8 cellular contexts compared by ENCODE assay signal in the genomic region with DNA sequence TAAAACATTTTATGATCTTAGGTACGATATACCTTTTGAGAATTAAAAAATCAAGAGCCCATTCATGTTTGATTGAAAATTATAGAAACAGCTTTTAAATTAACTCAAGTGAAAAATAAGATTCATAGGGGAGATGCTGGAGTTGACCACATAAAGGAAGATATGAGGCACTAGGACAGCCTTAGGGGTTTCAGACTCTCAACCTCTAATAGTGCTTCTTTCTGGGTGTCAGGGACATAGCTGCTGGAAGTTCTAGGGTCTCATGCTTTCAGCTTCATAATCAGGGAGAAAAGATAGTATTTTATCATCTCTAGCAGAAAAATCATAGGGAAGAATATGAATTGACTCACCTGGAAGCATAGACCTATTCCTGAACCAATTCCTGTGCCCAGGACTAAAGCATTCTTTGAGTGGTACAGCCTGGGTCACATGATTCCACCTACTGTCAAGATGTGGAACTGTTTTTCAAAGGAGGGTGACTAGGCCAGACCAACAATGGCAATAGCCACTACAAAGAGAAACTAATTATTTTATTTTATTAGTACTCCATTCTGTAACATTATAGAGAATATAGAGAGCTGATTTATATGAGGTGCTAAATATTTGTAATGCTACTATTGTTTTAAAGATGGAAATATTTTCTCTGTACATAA. TPM values are rescaled to one million over a fixed set of nuclear protein-coding genes. Genes with fewer than 3 reads are reported as not detected.
DNase-seq lines count a peak whose midpoint lies in the region; ATAC-seq, FAIRE-seq and TF ChIP-seq lines count a peak whose summit lies in the region.

No MANE protein-coding gene starts in this region.

- POLR2A ChIA-PET in MCF 10A (lab: Yijun Ruan, JAX) (interaction anchor here (0.6 kb wide), 1 partner anchor 36 kb away, joined by 3 read pairs; no protein-coding TSS in a partner anchor), PC-9 (lab: Charles Lee; ENCODE audit: unreplicated experiment) (no interaction called here)

- TF ChIP-seq POLR2A in breast epithelium (IDR thresholded peaks at IDR 0.05) (no peak), esophagus muscularis mucosa (IDR thresholded peaks at IDR 0.05; ENCODE audit: low read depth) (no peak)

- TF ChIP-seq CTCF in MCF 10A (IDR thresholded peaks at IDR 0.05; ENCODE audit: unreplicated experiment) (peak; percentile 21), breast epithelium (IDR thresholded peaks at IDR 0.05) (no peak), PC-9 (conservative IDR thresholded peaks at IDR 0.05) (0 out of 2 replicates have a peak, but pooled peaks have one; percentile 20), keratinocyte (optimal IDR thresholded peaks at IDR 0.05 in 1 of 3, IDR thresholded peaks at IDR 0.05 in 1 of 3, conservative IDR thresholded peaks at IDR 0.05 in 1 of 3; ENCODE audit: extremely low read depth in 1 of 3, insufficient read depth in 2 of 3, low read length in 3 of 3) (peak; percentile 17 to 49 (median 48)), esophagus muscularis mucosa (IDR thresholded peaks at IDR 0.05) (no peak), smooth muscle cell (IDR thresholded peaks at IDR 0.05; ENCODE audit: borderline replicate concordance, insufficient read depth, poor library complexity, severe bottlenecking) (no peak)

- CTCF ChIA-PET in MCF 10A (lab: Yijun Ruan, JAX) (interaction anchor here (0.7 kb wide), 1 partner anchor 11 kb away, joined by 3 read pairs; no protein-coding TSS in a partner anchor), PC-9 (lab: Charles Lee) (no interaction called here)

- H3K4me1 Mint-ChIP-seq in MCF 10A (ENCODE audit: insufficient read depth, unreplicated experiment): peaks cover 5% of the 10 kb centered on the region

- H3K9me1 ChIP-seq in keratinocyte (ENCODE audit: control insufficient read depth, extremely low read depth, insufficient read depth, low read length): no peaks in the 10 kb centered on the region

- H3K36me3 ChIP-seq in breast epithelium: no peaks in the 10 kb centered on the region
- no peaks in the 10 kb centered on the region for H3K36me3 ChIP-seq in PC-9 (ENCODE audit: low read depth)
- H3K36me3 ChIP-seq in keratinocyte (ENCODE audit: control insufficient read depth in 2 of 2, extremely low read depth in 1 of 2, insufficient read depth in 2 of 2, low read length in 2 of 2): no peaks in the 10 kb centered on the region
- H3K36me3 ChIP-seq in esophagus muscularis mucosa: no peaks in the 10 kb centered on the region
- H3K36me3 ChIP-seq in smooth muscle cell (ENCODE audit: low read depth): no peaks in the 10 kb centered on the region

- H3K4me3 ChIP-seq in breast epithelium (no peak overlapping the region), PC-9 (no peak overlapping the region), keratinocyte (ENCODE audit: control insufficient read depth in 2 of 3, extremely low read depth in 1 of 3, insufficient read depth in 2 of 3, low read depth in 1 of 3, low read length in 3 of 3) (no peak overlapping the region), esophagus muscularis mucosa (no peak overlapping the region), smooth muscle cell (no peak overlapping the region)

- H4K20me1 ChIP-seq in PC-9 (ENCODE audit: insufficient read depth): no peaks in the 10 kb centered on the region
- no peaks in the 10 kb centered on the region for H4K20me1 ChIP-seq in keratinocyte (ENCODE audit: control insufficient read depth, extremely low read depth, insufficient read depth, low read length)
- H4K20me1 ChIP-seq in smooth muscle cell (ENCODE audit: low read depth): no peaks in the 10 kb centered on the region

- H3F3A ChIP-seq in PC-9 (ENCODE audit: insufficient read depth, low read depth): no peaks in the 10 kb centered on the region
- H3F3A ChIP-seq in smooth muscle cell (ENCODE audit: low read depth): no peaks in the 10 kb centered on the region

- BruUV-seq in MCF 10A (replicated peaks; lab: Mats Ljungman, UMichigan): no TSS peak
- BruUV-seq in PC-9 (replicated peaks; lab: Mats Ljungman, UMichigan): no TSS peak

- ATAC-seq in HG02943 (IDR thresholded peaks at IDR 0.05; ENCODE audit: low read depth, unreplicated experiment): peak; percentile 89
- ATAC-seq in activated CD4-positive, CD25-positive, alpha-beta regulatory T cell treated with anti-CD3 and anti-CD28 coated beads, Interleukin-2, amount 50 U/mL, for 24 hours: no peak

- no peaks in the 10 kb centered on the region for H3K4me1 ChIP-seq in breast epithelium
- no peaks in the 10 kb centered on the region for H3K4me1 ChIP-seq in PC-9 (replicated peaks; ENCODE audit: insufficient read depth)
- H3K4me1 ChIP-seq in keratinocyte (ENCODE audit: control insufficient read depth, extremely low read depth, insufficient read depth, low read length): no peaks in the 10 kb centered on the region
- H3K4me1 ChIP-seq in esophagus muscularis mucosa: peaks cover 0 to 4% (median 0%) of the 10 kb centered on the region in 4 donors
- no peaks in the 10 kb centered on the region for H3K4me1 ChIP-seq in smooth muscle cell (ENCODE audit: low read depth)

- no peak for FAIRE-seq in keratinocyte (lab: Jason Lieb, UNC)

- no peak overlapping the region for H3K27ac Mint-ChIP-seq in MCF 10A (ENCODE audit: low read depth, unreplicated experiment)

- H3K9me2 ChIP-seq in PC-9 (ENCODE audit: insufficient read depth): no peaks in the 10 kb centered on the region; the same call in 1 of the 2 replicates

- H3K27me3 ChIP-seq in breast epithelium: no peaks in the 10 kb centered on the region
- no peaks in the 10 kb centered on the region for H3K27me3 ChIP-seq in PC-9 (ENCODE audit: insufficient read depth, low read depth)
- H3K27me3 ChIP-seq in keratinocyte (ENCODE audit: control insufficient read depth, extremely low read depth, insufficient read depth, low read length): no peaks in the 10 kb centered on the region
- no peaks in the 10 kb centered on the region for H3K27me3 ChIP-seq in esophagus muscularis mucosa
- H3K27me3 ChIP-seq in smooth muscle cell (ENCODE audit: low read depth): no peaks in the 10 kb centered on the region

- H3K9me3 Mint-ChIP-seq in MCF 10A (ENCODE audit: unreplicated experiment): no peaks in the 10 kb centered on the region

- dilution Hi-C loops in keratinocyte (cut with MboI; ENCODE audit: extremely low pct_ligation_motif_present, low sequenced_read_pairs): no loop called here

- no peak overlapping the region for H3K9ac ChIP-seq in keratinocyte (ENCODE audit: control insufficient read depth, extremely low read depth, insufficient read depth, low read length)
- H3K9ac ChIP-seq in smooth muscle cell (ENCODE audit: low read depth): no peak overlapping the region

- no peaks in the 10 kb centered on the region for H3K27me3 Mint-ChIP-seq in MCF 10A (ENCODE audit: insufficient read depth, unreplicated experiment)

- TF ChIP-seq EP300 in esophagus muscularis mucosa (IDR thresholded peaks at IDR 0.05): no peak

- no peak overlapping the region for H3K4me3 Mint-ChIP-seq in MCF 10A (ENCODE audit: unreplicated experiment)

- H3K79me2 ChIP-seq in PC-9 (ENCODE audit: low read depth): no peaks in the 10 kb centered on the region
- H3K79me2 ChIP-seq in keratinocyte (ENCODE audit: control insufficient read depth, insufficient read depth, low read length): no peaks in the 10 kb centered on the region
- H3K79me2 ChIP-seq in smooth muscle cell (ENCODE audit: low read depth): no peaks in the 10 kb centered on the region

- 100% methylated on average over 1 of the region's 1 CpG for WGBS in esophagus muscularis mucosa
- WGBS in smooth muscle cell (ENCODE audit: low lambda C conversion rate): 97% methylated on average over 1 of the region's 1 CpG

- no peaks in the 10 kb centered on the region for H3K9me3 ChIP-seq in breast epithelium
- no peaks in the 10 kb centered on the region for H3K9me3 ChIP-seq in PC-9 (ENCODE audit: insufficient read depth, low read depth)
- H3K9me3 ChIP-seq in keratinocyte (ENCODE audit: control insufficient read depth, low read depth, low read length): no peaks in the 10 kb centered on the region
- no peaks in the 10 kb centered on the region for H3K9me3 ChIP-seq in esophagus muscularis mucosa
- no peaks in the 10 kb centered on the region for H3K9me3 ChIP-seq in smooth muscle cell (replicated peaks; ENCODE audit: low read depth)

- DNase-seq in MCF 10A (ENCODE audit: unreplicated experiment): peak; percentile 51
- no peak for DNase-seq in breast epithelium (ENCODE audit: low spot score in 2 of 2)
- DNase-seq in PC-9: no peak
- peak; percentile 2 for DNase-seq in keratinocyte (ENCODE audit: low read depth, low spot score)
- DNase-seq in esophagus muscularis mucosa (ENCODE audit: extremely low spot score): no peak
- no peak for DNase-seq in smooth muscle cell (lab: John Stamatoyannopoulos, UW; ENCODE audit: unreplicated experiment)

- no peak overlapping the region for H2AFZ ChIP-seq in PC-9
- no peak overlapping the region for H2AFZ ChIP-seq in keratinocyte (ENCODE audit: control insufficient read depth, low read length)
- H2AFZ ChIP-seq in smooth muscle cell (ENCODE audit: low read depth): no peak overlapping the region

- intact Hi-C loops in MCF 10A (cut with micrococcal nuclease): loop anchor here (5.0 kb wide), 1 partner anchor 135 kb away; no protein-coding TSS in a partner anchor
- intact Hi-C loops in breast epithelium (cut with DNase I; ENCODE audit: low total_unique reads): loop anchor here (10.0 kb wide), 1 partner anchor 1137 kb away; no protein-coding TSS in a partner anchor
- intact Hi-C loops in PC-9 (cut with micrococcal nuclease; ENCODE audit: unreplicated experiment): no loop called here
- intact Hi-C loops in esophagus muscularis mucosa (cut with DNase I): no loop called here

- H3K36me3 Mint-ChIP-seq in MCF 10A (ENCODE audit: insufficient read depth, unreplicated experiment): no peaks in the 10 kb centered on the region

- H3K27ac ChIP-seq in breast epithelium: no peak overlapping the region
- H3K27ac ChIP-seq in PC-9: no peak overlapping the region
- H3K27ac ChIP-seq in keratinocyte (ENCODE audit: control insufficient read depth, insufficient read depth, low read length): no peak overlapping the region
- H3K27ac ChIP-seq in esophagus muscularis mucosa (replicated peaks in 1 of 4): no peak overlapping the region
- no peak overlapping the region for H3K27ac ChIP-seq in smooth muscle cell (ENCODE audit: low read depth)

- no peak overlapping the region for H3K4me2 ChIP-seq in PC-9
- H3K4me2 ChIP-seq in keratinocyte (ENCODE audit: control insufficient read depth, extremely low read depth, insufficient read depth, low read depth, low read length): no peak overlapping the region
- no peak overlapping the region for H3K4me2 ChIP-seq in smooth muscle cell

RNA-seq across cellular contexts. Expression of a gene that starts 27.8 kb away (rescaled TPM):
- total RNA-seq in MCF 10A (2022) (31.1 and 35.0 TPM in 2 replicates), breast epithelium (1 to 10 TPM in 2 of 3 donors, not detected in 1; 3.3 to 3.8 TPM), PC-9 (2021) (54.5 and 85.1 TPM in 2 replicates), esophagus muscularis mucosa (1 to 10 TPM in 2 of 4 donors, under 1 TPM in 1, not detected in 1; 0.83 to 4.2 (median 1.7) TPM), smooth muscle cell (8.9 and 10.9 TPM in 2 replicates)
- polyA plus RNA-seq in keratinocyte (3.7 to 20.9 TPM (median 14.5 TPM) in 3 replicates), smooth muscle cell (36.2 and 42.7 TPM in 2 replicates)
- polyA plus RNA-seq in keratinocyte (2011; ENCODE audit: low read depth): 8.2 TPM
- 6.7 and 8.8 TPM in 2 replicates for polyA plus RNA-seq in keratinocyte (2011; cell fraction: cytosol; rRNA removed)
- polyA plus RNA-seq in keratinocyte (2011; cell fraction: nucleus; rRNA removed): 2.5 and 3.3 TPM in 2 replicates
- polyA plus RNA-seq in keratinocyte (2012; ENCODE audit: low replicate concordance): 1.6 and 25.3 TPM in 2 replicates
- 0.46 to 7.6 TPM in 2 of 3 replicates, not detected in the other for polyA minus RNA-seq in keratinocyte
- polyA minus RNA-seq in keratinocyte (2011; cell fraction: cytosol; rRNA and poly(A)+ RNA removed): not detected
- 1.2 TPM in 1 of 2 replicates, not detected in the other for polyA minus RNA-seq in keratinocyte (2011; cell fraction: nucleus; rRNA and poly(A)+ RNA removed)

Comparison
In these comparisons a context has a peak if more than half of its experiments do, and no peak if none do; other contexts are left out.
1. DNase-seq: peak in MCF 10A (single experiment) and keratinocyte (single experiment); none in breast epithelium (0 of 2), PC-9 (0 of 2), esophagus muscularis mucosa (single experiment) and smooth muscle cell (single experiment).
2. CTCF ChIP-seq: peak in MCF 10A (single experiment), PC-9 (single experiment) and keratinocyte (3 of 3); none in breast epithelium (0 of 3), esophagus muscularis mucosa (0 of 3) and smooth muscle cell (single experiment).
3. intact Hi-C loops: an anchor here in MCF 10A (5.0 kb wide) and breast epithelium (10.0 kb wide); none called in PC-9 and esophagus muscularis mucosa.